In genomic region chr1:224182866-224183590, GRCh38 we compare ENCODE assay signal across 8 cellular contexts. TPM values are rescaled to one million over a fixed set of nuclear protein-coding genes. Genes with fewer than 3 reads are reported as not detected.
DNase-seq lines count a peak whose midpoint lies in the region; ATAC-seq and TF ChIP-seq lines count a peak whose summit lies in the region.

Gene DEGS1 (plus strand): TSS chr1:224183240. CDS start chr1:224183337, 97 bp downstream.

- peak within 1 kb of the TSS; percentile 95 for H3K27ac ChIP-seq in cardiac muscle cell
- H3K27ac ChIP-seq in transverse colon = peak within 1 kb of the TSS; percentile 89 to 98 (median 94)

- no peak for TF ChIP-seq CTCF in GM12875 (IDR thresholded peaks at IDR 0.05; ENCODE audit: borderline replicate concordance, insufficient read depth, low read depth, low read length)
- no peak for TF ChIP-seq CTCF in cardiac muscle cell (IDR thresholded peaks at IDR 0.05; ENCODE audit: low read depth, low read length)
- no peak for TF ChIP-seq CTCF in transverse colon (IDR thresholded peaks at IDR 0.05)

- WGBS in transverse colon (ENCODE audit: low coverage in 1 of 2), 2 donors = 1% methylated on average over 61 of the region's 94 CpGs; no CpG with 5 or more reads in 1 of the 2 donors

- H3K36me3 ChIP-seq in cardiac muscle cell (no peaks in the 10 kb centered on the region), transverse colon (no peaks in the 10 kb centered on the region)

- peak; percentile 79 for TF ChIP-seq POLR2A in transverse colon (IDR thresholded peaks at IDR 0.05)

- no peak for TF ChIP-seq EP300 in transverse colon (IDR thresholded peaks at IDR 0.05; ENCODE audit: low read depth)

- H3K4me3 ChIP-seq in GM12875 (ENCODE audit: low read depth, low read length) = peak within 1 kb of the TSS; percentile 91
- peak within 1 kb of the TSS; percentile 85 for H3K4me3 ChIP-seq in cardiac muscle cell
- peak within 1 kb of the TSS; percentile 67 to 86 (median 80) for H3K4me3 ChIP-seq in transverse colon

- peak within 1 kb of the TSS; percentile 96 for H3K4me3 Mint-ChIP-seq in activated naive CD8-positive, alpha-beta T cell treated with anti-CD3 and anti-CD28 coated beads, Interleukin-2, amount 10 ng/mL, durations not matched to agents 7 days and 5 days

- POLR2A ChIA-PET in activated naive CD8-positive, alpha-beta T cell treated with anti-CD3 and anti-CD28 coated beads, Interleukin-2, amount 10 ng/mL, durations not matched to agents 7 days and 5 days (lab: Charles Lee) = interaction anchor here (0.6 to 4.3 kb wide), 19 partner anchors 9 to 1470 kb away, joined by 3 to 58 read pairs (median 4); partner anchors contain the start of genes NVL and WDR26

- no peaks in the 10 kb centered on the region for H3K9me3 Mint-ChIP-seq in activated naive CD8-positive, alpha-beta T cell treated with anti-CD3 and anti-CD28 coated beads, Interleukin-2, amount 10 ng/mL, durations not matched to agents 7 days and 5 days

- intact Hi-C loops in transverse colon (cut with DNase I; ENCODE audit: low total_unique reads) = loop anchor here (10.0 kb wide), 1 partner anchor 152 kb away; the partner anchor contains the start of gene NVL

- no peaks in the 10 kb centered on the region for H3K27me3 Mint-ChIP-seq in activated naive CD8-positive, alpha-beta T cell treated with anti-CD3 and anti-CD28 coated beads, Interleukin-2, amount 10 ng/mL, durations not matched to agents 7 days and 5 days

- in situ Hi-C loops in transverse colon (cut with MboI; ENCODE audit: low pct_ligation_motif_present in 1 of 4, low pct_unique_long_range_greater_than_20kb in 1 of 4, low sequenced_read_pairs in 3 of 4) = no loop called here

- peak; percentile 62 for ATAC-seq in HG02623 (IDR thresholded peaks at IDR 0.05; ENCODE audit: unreplicated experiment)
- peak; percentile 80 for ATAC-seq in activated naive CD8-positive, alpha-beta T cell treated with anti-CD3 and anti-CD28 coated beads, Interleukin-2, amount 10 ng/mL, durations not matched to agents 7 days and 5 days (ENCODE audit: low read depth)

- DNase-seq in NCI-H1092 (lab: John Stamatoyannopoulos, UW) (peak; percentile 90), SW 1271 (lab: John Stamatoyannopoulos, UW) (peak; percentile 4 to 52), cardiac muscle cell (ENCODE audit: low read depth in 1 of 2, low spot score in 1 of 2) (peak; percentile 85 to 94), pons (ENCODE audit: low spot score) (peak; percentile 66), transverse colon (peak; percentile 85)
- DNase-seq in activated naive CD8-positive, alpha-beta T cell treated with anti-CD3 and anti-CD28 coated beads, Interleukin-2, amount 10 ng/mL, durations not matched to agents 7 days and 5 days = peak; percentile 90

- H3K27ac Mint-ChIP-seq in activated naive CD8-positive, alpha-beta T cell treated with anti-CD3 and anti-CD28 coated beads, Interleukin-2, amount 10 ng/mL, durations not matched to agents 7 days and 5 days = peak within 1 kb of the TSS; percentile 98

- H3K4me1 Mint-ChIP-seq in activated naive CD8-positive, alpha-beta T cell treated with anti-CD3 and anti-CD28 coated beads, Interleukin-2, amount 10 ng/mL, durations not matched to agents 7 days and 5 days = peaks cover 42% of the 10 kb centered on the region

- H3K27me3 ChIP-seq in cardiac muscle cell = no peaks in the 10 kb centered on the region
- no peaks in the 10 kb centered on the region for H3K27me3 ChIP-seq in transverse colon

- no peaks in the 10 kb centered on the region for H3K9me3 ChIP-seq in cardiac muscle cell (ENCODE audit: low read depth)
- no peaks in the 10 kb centered on the region for H3K9me3 ChIP-seq in transverse colon

- H3K4me1 ChIP-seq in cardiac muscle cell (ENCODE audit: low read depth) (no peaks in the 10 kb centered on the region), transverse colon (peaks cover 6 to 37% (median 18%) of the 10 kb centered on the region in 4 donors)

- H3K36me3 Mint-ChIP-seq in activated naive CD8-positive, alpha-beta T cell treated with anti-CD3 and anti-CD28 coated beads, Interleukin-2, amount 10 ng/mL, durations not matched to agents 7 days and 5 days = peaks cover 38% of the 10 kb centered on the region

RNA-seq across cellular contexts. Expression of gene DEGS1, which starts in this region (rescaled TPM):
- 10 to 100 TPM; 63.8 to 65.8 TPM for total RNA-seq in activated naive CD8-positive, alpha-beta T cell treated with anti-CD3 and anti-CD28 coated beads, Interleukin-2, amount 10 ng/mL, durations not matched to agents 7 days and 5 days
- total RNA-seq in cardiac muscle cell (36.4 and 56.6 TPM in 2 replicates), transverse colon (10 to 100 TPM; 19.1 to 32.9 (median 22.6) TPM)
- polyA plus RNA-seq in cardiac muscle cell = 93.1 and 98.2 TPM in 2 replicates

Comparison
In these comparisons a context has a peak if more than half of its experiments do, and no peak if none do; other contexts are left out.
1. Peak in every context shown above with its lines: DNase-seq, ATAC-seq, H3K4me3 ChIP-seq and H3K27ac ChIP-seq.
2. DNase-seq: peak in every context shown above with its lines; median percentile 90 in NCI-H1092; 90 in activated naive CD8-positive, alpha-beta T cell treated with anti-CD3 and anti-CD28 coated beads, Interleukin-2, amount 10 ng/mL, durations not matched to agents 7 days and 5 days; 90 in cardiac muscle cell; 85 in transverse colon; 66 in pons; 28 in SW 1271.